ENCODE assay signal across 25 cellular contexts in genomic region chr3:139252719-139253118, GRCh38.
"Had no signal": no experiment of that assay in that cellular context is flagged by ENCODE, and none has a peak within 500 bp of the region (broad histone marks: within the 10 kb centered on the region; RNA-seq: fewer than 3 reads in every experiment).

No MANE protein-coding gene starts in this region.

- H3K36me3 ChIP-seq: gastroesophageal sphincter, heart left ventricle, left ventricle myocardium inferior, neutrophil, thoracic aorta, tibial nerve had no signal

- H3K4me1 ChIP-seq: foreskin keratinocyte, gastroesophageal sphincter, heart left ventricle, left ventricle myocardium inferior, parathyroid adenoma, tibial nerve had no signal

- H3K27ac ChIP-seq: dorsolateral prefrontal cortex, epithelial cell of prostate, foreskin keratinocyte, gastroesophageal sphincter, heart left ventricle, hepatocyte, left ventricle myocardium inferior, neutrophil, parathyroid adenoma, thoracic aorta, tibial nerve had no signal

- H3K4me3 ChIP-seq: dorsolateral prefrontal cortex, gastroesophageal sphincter, heart left ventricle, hepatocyte, left ventricle myocardium inferior, mucosa of descending colon, smooth muscle cell, thoracic aorta, tibial nerve had no signal

- H3K27me3 ChIP-seq: hepatocyte, tibial nerve had no signal

- DNase-seq: central memory CD4-positive, alpha-beta T cell; dorsolateral prefrontal cortex; effector CD8-positive, alpha-beta T cell; endodermal cell; foreskin keratinocyte; heart left ventricle; kidney; left ventricle myocardium inferior; mesenchymal stem cell; mucosa of descending colon; naive B cell; stimulated activated CD4-positive, alpha-beta T cell treated with anti-CD3 and anti-CD28 coated beads, Interleukin-12 subunit alpha, Interleukin-12 subunit beta, amount 100 ng/mL, for 4 hours; stimulated activated CD4-positive, alpha-beta T cell treated with anti-CD3 and anti-CD28 coated beads, Interleukin-4, amount 100 ng/mL, for 4 hours; stimulated activated naive CD8-positive, alpha-beta T cell treated with anti-CD3 and anti-CD28 coated beads, Interleukin-15, Interleukin-2, amounts not matched to agents 100 U/mL and 50 U/mL, for 24 hours had no signal

- ATAC-seq: esophagus mucosa; foreskin keratinocyte; gastroesophageal sphincter; heart left ventricle; mucosa of descending colon; sciatic nerve; stimulated activated memory B cell treated with anti-CD40 and anti-IgM and Interleukin-4, amounts not matched to agents 10 μg/mL and 1 μg/mL and 100 μg/mL, for 72 hours; stimulated activated naive CD8-positive, alpha-beta T cell treated with anti-CD3 and anti-CD28 coated beads, Interleukin-15, Interleukin-2, amounts not matched to agents 100 U/mL and 50 U/mL, for 24 hours had no signal

- H3K9me3 ChIP-seq: gastroesophageal sphincter, heart left ventricle, left ventricle myocardium inferior, mucosa of descending colon, neutrophil, thoracic aorta, tibial nerve had no signal
